1 cellular context compared by ENCODE assay signal in the genomic region with DNA sequence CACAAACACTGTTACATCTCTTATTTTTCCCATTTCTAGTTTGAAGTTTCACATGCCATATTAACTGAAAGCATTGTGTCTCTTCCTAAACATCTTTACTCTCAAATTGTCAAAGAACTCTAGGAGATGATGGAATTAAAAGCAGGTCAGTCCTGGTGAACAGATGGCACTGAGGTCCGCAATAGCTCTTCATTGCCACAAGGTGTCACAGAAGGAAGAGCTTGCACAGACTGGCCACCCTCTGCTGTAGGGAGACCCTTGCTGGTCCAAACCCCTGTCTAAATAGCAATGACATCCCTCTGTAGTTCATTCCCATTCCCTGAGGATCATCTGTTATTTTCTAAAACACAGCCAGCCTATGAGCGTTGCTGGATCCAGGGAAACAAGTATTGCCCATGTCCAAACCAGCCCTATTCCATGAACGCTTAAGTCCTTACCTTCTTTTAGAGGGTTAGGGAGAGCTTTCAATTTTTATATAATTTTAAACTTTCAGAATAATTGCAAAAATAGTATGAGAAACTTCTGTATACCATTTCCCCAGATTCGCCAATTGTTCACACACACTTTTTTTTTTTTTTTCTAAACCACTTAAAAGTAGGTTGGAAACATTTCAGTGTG.
TF ChIP-seq lines count a peak whose summit lies in the region.

No MANE protein-coding gene starts in this region.

TF ChIP-seq in GM23338, 12 proteins besides CTCF, POLR2A, EP300 and RAD21 (continued from another document):
- TF ChIP-seq, protein P1, sequence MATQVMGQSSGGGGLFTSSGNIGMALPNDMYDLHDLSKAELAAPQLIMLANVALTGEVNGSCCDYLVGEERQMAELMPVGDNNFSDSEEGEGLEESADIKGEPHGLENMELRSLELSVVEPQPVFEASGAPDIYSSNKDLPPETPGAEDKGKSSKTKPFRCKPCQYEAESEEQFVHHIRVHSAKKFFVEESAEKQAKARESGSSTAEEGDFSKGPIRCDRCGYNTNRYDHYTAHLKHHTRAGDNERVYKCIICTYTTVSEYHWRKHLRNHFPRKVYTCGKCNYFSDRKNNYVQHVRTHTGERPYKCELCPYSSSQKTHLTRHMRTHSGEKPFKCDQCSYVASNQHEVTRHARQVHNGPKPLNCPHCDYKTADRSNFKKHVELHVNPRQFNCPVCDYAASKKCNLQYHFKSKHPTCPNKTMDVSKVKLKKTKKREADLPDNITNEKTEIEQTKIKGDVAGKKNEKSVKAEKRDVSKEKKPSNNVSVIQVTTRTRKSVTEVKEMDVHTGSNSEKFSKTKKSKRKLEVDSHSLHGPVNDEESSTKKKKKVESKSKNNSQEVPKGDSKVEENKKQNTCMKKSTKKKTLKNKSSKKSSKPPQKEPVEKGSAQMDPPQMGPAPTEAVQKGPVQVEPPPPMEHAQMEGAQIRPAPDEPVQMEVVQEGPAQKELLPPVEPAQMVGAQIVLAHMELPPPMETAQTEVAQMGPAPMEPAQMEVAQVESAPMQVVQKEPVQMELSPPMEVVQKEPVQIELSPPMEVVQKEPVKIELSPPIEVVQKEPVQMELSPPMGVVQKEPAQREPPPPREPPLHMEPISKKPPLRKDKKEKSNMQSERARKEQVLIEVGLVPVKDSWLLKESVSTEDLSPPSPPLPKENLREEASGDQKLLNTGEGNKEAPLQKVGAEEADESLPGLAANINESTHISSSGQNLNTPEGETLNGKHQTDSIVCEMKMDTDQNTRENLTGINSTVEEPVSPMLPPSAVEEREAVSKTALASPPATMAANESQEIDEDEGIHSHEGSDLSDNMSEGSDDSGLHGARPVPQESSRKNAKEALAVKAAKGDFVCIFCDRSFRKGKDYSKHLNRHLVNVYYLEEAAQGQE (IDR thresholded peaks at IDR 0.05; ENCODE audit: unreplicated experiment), result no peak
